ENCODE assay signal across 9 cellular contexts in genomic region chr4:26022346-26022891, GRCh38.
A peak's percentile ranks its signal among the peaks of the same experiment; 100 is the strongest.
DNase-seq lines count a peak whose midpoint lies in the region; ATAC-seq and TF ChIP-seq lines count a peak whose summit lies in the region.
"Had no signal": no experiment of that assay in that cellular context is flagged by ENCODE, and none has a peak within 500 bp of the region (broad histone marks: within the 10 kb centered on the region; RNA-seq: fewer than 3 reads in every experiment).

No MANE protein-coding gene starts in this region.

- peak overlapping the region; percentile 8 for H3K4me3 ChIP-seq in choroid plexus epithelial cell (ENCODE audit: low read depth, low read length)
- H3K4me3 ChIP-seq: SK-N-MC had no signal

- no peak for ATAC-seq in omental fat pad (ENCODE audit: low FRiP score)

- DNase-seq in COR-L47 (lab: John Stamatoyannopoulos, UW) (peak; percentile 50), NCI-H2029 (lab: John Stamatoyannopoulos, UW) (peak; percentile 93), choroid plexus epithelial cell (ENCODE audit: low read depth) (peak; percentile 72), mucosa of gallbladder (ENCODE audit: low spot score) (peak; percentile 33), omental fat pad (ENCODE audit: low spot score) (no peak), NCI-H1048 (lab: John Stamatoyannopoulos, UW) (no peak), D341Med (ENCODE audit: low spot score) (no peak), HUDEP-2 (lab: John Stamatoyannopoulos, UW; ENCODE audit: unreplicated experiment in 76 of 76) (no peak)

- no peak for TF ChIP-seq CTCF in choroid plexus epithelial cell (conservative IDR thresholded peaks at IDR 0.05; ENCODE audit: low read depth, low read length)
- TF ChIP-seq CTCF in omental fat pad (IDR thresholded peaks at IDR 0.05), result no peak

Comparison
In these comparisons a context has a peak if more than half of its experiments do, and no peak if none do; other contexts are left out.
1. DNase-seq: peak in COR-L47 (single experiment), NCI-H2029 (single experiment), choroid plexus epithelial cell (single experiment) and mucosa of gallbladder (single experiment); none in omental fat pad (single experiment), NCI-H1048 (single experiment), D341Med (single experiment) and HUDEP-2 (0 of 76).